ENCODE assay signal across 10 cellular contexts in genomic region chr3:188780188-188781147, GRCh38.
DNase-seq lines count a peak whose midpoint lies in the region; ATAC-seq, FAIRE-seq and TF ChIP-seq lines count a peak whose summit lies in the region.
"Had no signal": no experiment of that assay in that cellular context is flagged by ENCODE, and none has a peak within 500 bp of the region (broad histone marks: within the 10 kb centered on the region; RNA-seq: fewer than 3 reads in every experiment).

No MANE protein-coding gene starts in this region.

- TF ChIP-seq POLR2A in stomach (IDR thresholded peaks at IDR 0.05): no peak

- H3K4me3 ChIP-seq in bronchial epithelial cell (ENCODE audit: low read depth, low read length): no peak overlapping the region
- H3K4me3 ChIP-seq in left lung: no peak overlapping the region
- H3K4me3 ChIP-seq in stomach: no peak overlapping the region

- peak; percentile 90 for ATAC-seq in left lung
- ATAC-seq in HG03039 (IDR thresholded peaks at IDR 0.05; ENCODE audit: unreplicated experiment): no peak
- ATAC-seq in GM21825 (IDR thresholded peaks at IDR 0.05; ENCODE audit: unreplicated experiment): no peak
- ATAC-seq: stimulated activated naive B cell treated with anti-CD40 and anti-IgM and Interleukin-4, amounts not matched to agents 10 μg/mL and 1 μg/mL and 100 μg/mL, for 72 hours had no signal

- H3K36me3 ChIP-seq in bronchial epithelial cell (ENCODE audit: control insufficient read depth, insufficient read depth, low read length) (no peaks in the 10 kb centered on the region), left lung (no peaks in the 10 kb centered on the region), stomach (no peaks in the 10 kb centered on the region)

- TF ChIP-seq RAD21 in Ishikawa (IDR thresholded peaks at IDR 0.05; ENCODE audit: low read depth): no peak

- H3K4me1 ChIP-seq in left lung (peaks cover 27 to 40% of the 10 kb centered on the region in 2 donors), stomach (peaks cover 0 to 39% (median 15%) of the 10 kb centered on the region in 4 donors)

- TF ChIP-seq CTCF in bronchial epithelial cell (IDR thresholded peaks at IDR 0.05; ENCODE audit: insufficient read depth, low read length, severe bottlenecking) (no peak), left lung (IDR thresholded peaks at IDR 0.05) (no peak), stomach (IDR thresholded peaks at IDR 0.05) (no peak)

- H3K9me3 ChIP-seq in left lung (no peaks in the 10 kb centered on the region), stomach (no peaks in the 10 kb centered on the region)

- H3K27me3 ChIP-seq in bronchial epithelial cell (ENCODE audit: control insufficient read depth, insufficient read depth, low read length) (no peaks in the 10 kb centered on the region), left lung (no peaks in the 10 kb centered on the region), stomach (no peaks in the 10 kb centered on the region)

- intact Hi-C loops in left lung (cut with DNase I) (no loop called here), stomach (cut with DNase I; ENCODE audit: low total_unique reads) (no loop called here)

- H3K27ac ChIP-seq in left lung: peak overlapping the region; percentile 73 to 80
- peak overlapping the region; percentile 1 to 78 (median 71) for H3K27ac ChIP-seq in stomach

- WGBS in stomach, 5 donors: 71 to 87% (median 78%) methylated on average over 5 of the region's 5 CpGs

- peak; percentile 86 for FAIRE-seq in bronchial epithelial cell (lab: Jason Lieb, UNC)

- TF ChIP-seq EP300 in Ishikawa (IDR thresholded peaks at IDR 0.05; ENCODE audit: borderline replicate concordance) (no peak), stomach (IDR thresholded peaks at IDR 0.05) (peak; percentile 80)

- DNase-seq in bronchial epithelial cell (ENCODE audit: low read depth): peak; percentile 63
- DNase-seq in left lung: peak in 1 of 2 donors; percentile 46
- DNase-seq in stomach: no peak
- DNase-seq in iPS-NIHi7 (ENCODE audit: extremely low spot score): no peak
- DNase-seq in NK-92 (lab: John Stamatoyannopoulos, UW; ENCODE audit: unreplicated experiment): no peak
- DNase-seq: CD4-positive, alpha-beta T cell; stimulated activated naive B cell treated with anti-CD40 and anti-IgM and Interleukin-4, amounts not matched to agents 10 μg/mL and 1 μg/mL and 100 μg/mL, for 72 hours had no signal

TF ChIP-seq in Ishikawa, 13 proteins besides CTCF, POLR2A, EP300 and RAD21:
- peak; percentile 61; the same call in 1 of the 2 replicates for TF ChIP-seq CEBPB (IDR thresholded peaks at IDR 0.05)
- no peak for TF ChIP-seq TAF1 (IDR thresholded peaks at IDR 0.05; ENCODE audit: low read depth)
- TF ChIP-seq TCF12 (IDR thresholded peaks at IDR 0.05; ENCODE audit: low read depth): no peak
